In the genomic region with DNA sequence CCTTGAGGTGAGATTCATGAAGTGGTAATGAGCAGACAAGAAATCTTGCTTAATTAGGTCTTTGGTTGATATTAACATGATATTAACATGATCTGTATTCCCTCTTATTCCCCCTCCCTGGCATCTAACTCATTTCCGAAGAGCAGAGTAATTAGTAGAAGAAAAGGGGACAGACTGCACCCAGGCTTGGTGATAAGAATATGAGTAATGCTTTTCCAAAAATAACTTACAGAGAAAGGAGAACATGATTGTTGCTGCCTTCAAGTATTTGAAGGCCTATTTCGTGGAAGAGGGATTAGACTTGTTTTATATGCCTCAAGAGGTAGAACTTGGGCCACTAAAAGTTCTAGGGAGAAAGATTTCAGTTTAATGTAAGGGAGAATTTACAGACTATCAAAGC, we compare ENCODE assay signal across 25 cellular contexts.
"Had no signal": no experiment of that assay in that cellular context is flagged by ENCODE, and none has a peak within 500 bp of the region (broad histone marks: within the 10 kb centered on the region; RNA-seq: fewer than 3 reads in every experiment).

No MANE protein-coding gene starts in this region.

- ATAC-seq: esophagus mucosa; foreskin keratinocyte; natural killer cell; psoas muscle; right lobe of liver; stimulated activated effector memory CD8-positive, alpha-beta T cell treated with anti-CD3 and anti-CD28 coated beads, Interleukin-12 subunit alpha, Interleukin-12 subunit beta, amount 100 ng/mL, for 72 hours had no signal

- DNase-seq: dorsolateral prefrontal cortex; effector CD4-positive, alpha-beta T cell; foreskin keratinocyte; glutamatergic neuron; hypothalamus; immature natural killer cell; natural killer cell; occipital lobe; ovary; posterior cingulate gyrus; psoas muscle; right lobe of liver; stimulated activated CD4-positive, alpha-beta T cell treated with anti-CD3 and anti-CD28 coated beads, Interleukin-12 subunit alpha, Interleukin-12 subunit beta, amount 100 ng/mL, for 4 hours; stimulated activated CD4-positive, alpha-beta T cell treated with anti-CD3 and anti-CD28 coated beads, Interleukin-1b, Interleukin-23, amount 100 ng/mL, for 48 hours; stimulated activated CD4-positive, alpha-beta T cell treated with anti-CD3 and anti-CD28 coated beads, Interleukin-4, amount 100 ng/mL, for 1 hour; stimulated activated naive CD4-positive, alpha-beta T cell treated with Interleukin-2 at 50 U/mL for 16 hours; stomach; thyroid gland; trophoblast cell had no signal

- FAIRE-seq: keratinocyte had no signal

- H3K27ac ChIP-seq: dorsolateral prefrontal cortex, foreskin keratinocyte, ovary, psoas muscle, right lobe of liver, stomach, thyroid gland, vagina had no signal

- H3K4me1 ChIP-seq: foreskin keratinocyte, psoas muscle, right lobe of liver, stomach, thyroid gland, vagina had no signal

- H3K9me3 ChIP-seq: ovary, psoas muscle, right lobe of liver, stomach, thyroid gland, vagina had no signal

- H3K4me3 ChIP-seq: dorsolateral prefrontal cortex, lung, ovary, psoas muscle, right lobe of liver, smooth muscle cell, stomach, thyroid gland, vagina had no signal

- H3K27me3 ChIP-seq: foreskin keratinocyte, ovary, right lobe of liver, thyroid gland, vagina had no signal

- H3K36me3 ChIP-seq: ovary, right lobe of liver, stomach, thyroid gland, vagina had no signal
